ENCODE assay signal across 12 cellular contexts in genomic region chr2:172270278-172271079, GRCh38.
A peak's percentile ranks its signal among the peaks of the same experiment; 100 is the strongest.
DNase-seq lines count a peak whose midpoint lies in the region; ATAC-seq and TF ChIP-seq lines count a peak whose summit lies in the region.
"Had no signal": no experiment of that assay in that cellular context is flagged by ENCODE, and none has a peak within 500 bp of the region (broad histone marks: within the 10 kb centered on the region; RNA-seq: fewer than 3 reads in every experiment).

No MANE protein-coding gene starts in this region.

- H3K4me3 Mint-ChIP-seq in activated CD8-positive, alpha-beta T cell treated with anti-CD3 and anti-CD28 coated beads, Interleukin-2, amount 10 ng/mL, durations not matched to agents 7 days and 5 days, result no peak overlapping the region
- no peak overlapping the region for H3K4me3 Mint-ChIP-seq in neural progenitor cell
- no peak overlapping the region for H3K4me3 Mint-ChIP-seq in T-helper 17 cell

- no peaks in the 10 kb centered on the region for H4K20me1 ChIP-seq in neural progenitor cell (ENCODE audit: low read depth)

- H3K79me2 ChIP-seq in neural progenitor cell (ENCODE audit: low read depth), result no peaks in the 10 kb centered on the region

- H3F3A ChIP-seq in neural progenitor cell (ENCODE audit: low read depth), result no peaks in the 10 kb centered on the region

- H3K36me3 ChIP-seq in KOPT-K1 (ENCODE audit: insufficient read depth, low read length) (no peaks in the 10 kb centered on the region), neural progenitor cell (no peaks in the 10 kb centered on the region)

- TF ChIP-seq CTCF in neural progenitor cell (IDR thresholded peaks at IDR 0.05), result no peak

- CTCF ChIA-PET in activated CD8-positive, alpha-beta T cell treated with anti-CD3 and anti-CD28 coated beads, Interleukin-2, amount 10 ng/mL, durations not matched to agents 7 days and 5 days (lab: Charles Lee), result interaction anchor here (1.0 kb wide), 2 partner anchors 191 to 192 kb away, joined by 3 read pairs; no protein-coding TSS in a partner anchor

- no peak overlapping the region for H3K27ac Mint-ChIP-seq in activated CD8-positive, alpha-beta T cell treated with anti-CD3 and anti-CD28 coated beads, Interleukin-2, amount 10 ng/mL, durations not matched to agents 7 days and 5 days
- H3K27ac Mint-ChIP-seq in neural progenitor cell, result no peak overlapping the region
- no peak overlapping the region for H3K27ac Mint-ChIP-seq in T-helper 17 cell

- peaks cover 3% of the 10 kb centered on the region for H3K36me3 Mint-ChIP-seq in activated CD8-positive, alpha-beta T cell treated with anti-CD3 and anti-CD28 coated beads, Interleukin-2, amount 10 ng/mL, durations not matched to agents 7 days and 5 days (ENCODE audit: low read depth)
- H3K36me3 Mint-ChIP-seq in neural progenitor cell, result no peaks in the 10 kb centered on the region
- H3K36me3 Mint-ChIP-seq in T-helper 17 cell (ENCODE audit: low read depth), result no peaks in the 10 kb centered on the region

- H3K9ac ChIP-seq in neural progenitor cell, result no peak overlapping the region

- H3K9me3 ChIP-seq in KOPT-K1 (ENCODE audit: insufficient read depth, low read length, poor library complexity, severe bottlenecking) (peaks cover 5% of the 10 kb centered on the region), neural progenitor cell (ENCODE audit: low read depth) (no peaks in the 10 kb centered on the region), T-helper 17 cell (ENCODE audit: control insufficient read depth, low read length, poor library complexity, severe bottlenecking) (no peaks in the 10 kb centered on the region)

- H3K9me3 Mint-ChIP-seq in activated CD8-positive, alpha-beta T cell treated with anti-CD3 and anti-CD28 coated beads, Interleukin-2, amount 10 ng/mL, durations not matched to agents 7 days and 5 days (ENCODE audit: insufficient read depth), result no peaks in the 10 kb centered on the region
- H3K9me3 Mint-ChIP-seq in neural progenitor cell, result peaks cover 23% of the 10 kb centered on the region

- ATAC-seq in activated CD8-positive, alpha-beta T cell treated with anti-CD3 and anti-CD28 coated beads, Interleukin-2, amount 10 ng/mL, durations not matched to agents 7 days and 5 days, result no peak
- no peak for ATAC-seq in T-helper 17 cell
- no peak for ATAC-seq in GM19035 (IDR thresholded peaks at IDR 0.05; ENCODE audit: unreplicated experiment)
- no peak for ATAC-seq in HG03196 (IDR thresholded peaks at IDR 0.05; ENCODE audit: unreplicated experiment)

- DNase-seq in NCI-H345 (lab: John Stamatoyannopoulos, UW) (peak; percentile 70), NCI-H345 treated with DMSO at 0.1 percent for 48 hours (lab: John Stamatoyannopoulos, UW; ENCODE audit: unreplicated experiment) (no peak), neural progenitor cell (ENCODE audit: low spot score) (peak; percentile 52), T-helper 17 cell (no peak)
- peak; percentile 64 for DNase-seq in activated CD8-positive, alpha-beta T cell treated with anti-CD3 and anti-CD28 coated beads, Interleukin-2, amount 10 ng/mL, durations not matched to agents 7 days and 5 days
- DNase-seq: hypothalamus, NCI-H2081, SHP77 treated with DMSO at 0.1 percent for 48 hours, small intestine had no signal

- peaks cover 24% of the 10 kb centered on the region for H3K4me1 Mint-ChIP-seq in activated CD8-positive, alpha-beta T cell treated with anti-CD3 and anti-CD28 coated beads, Interleukin-2, amount 10 ng/mL, durations not matched to agents 7 days and 5 days (ENCODE audit: low read depth)
- H3K4me1 Mint-ChIP-seq in neural progenitor cell (peaks cover 18% of the 10 kb centered on the region), T-helper 17 cell (peaks cover 7% of the 10 kb centered on the region)

- peak overlapping the region; percentile 95 for H2AFZ ChIP-seq in neural progenitor cell (replicated peaks)

- peak overlapping the region; percentile 32 for H3K27ac ChIP-seq in KOPT-K1 (ENCODE audit: low read depth, low read length, poor library complexity, severe bottlenecking)
- no peak overlapping the region for H3K27ac ChIP-seq in neural progenitor cell

- H3K4me3 ChIP-seq in neural progenitor cell, result no peak overlapping the region

- H3K4me1 ChIP-seq in neural progenitor cell, result peaks cover 27% of the 10 kb centered on the region

- peaks cover 23% of the 10 kb centered on the region for H3K27me3 Mint-ChIP-seq in activated CD8-positive, alpha-beta T cell treated with anti-CD3 and anti-CD28 coated beads, Interleukin-2, amount 10 ng/mL, durations not matched to agents 7 days and 5 days (ENCODE audit: low read depth)
- H3K27me3 Mint-ChIP-seq in neural progenitor cell (ENCODE audit: insufficient read depth, low read depth), result peaks cover 3% of the 10 kb centered on the region
- peaks cover 8% of the 10 kb centered on the region for H3K27me3 Mint-ChIP-seq in T-helper 17 cell

- no peaks in the 10 kb centered on the region for H3K27me3 ChIP-seq in neural progenitor cell

- POLR2A ChIA-PET in activated CD8-positive, alpha-beta T cell treated with anti-CD3 and anti-CD28 coated beads, Interleukin-2, amount 10 ng/mL, durations not matched to agents 7 days and 5 days (lab: Charles Lee), result no interaction called here

- H3K4me2 ChIP-seq in neural progenitor cell, result peak overlapping the region; percentile 53

Comparison
In these comparisons a context has a peak if more than half of its experiments do, and no peak if none do; other contexts are left out.
1. DNase-seq: peak in NCI-H345 (single experiment), activated CD8-positive, alpha-beta T cell treated with anti-CD3 and anti-CD28 coated beads, Interleukin-2, amount 10 ng/mL, durations not matched to agents 7 days and 5 days (single experiment) and neural progenitor cell (single experiment); none in NCI-H345 treated with DMSO at 0.1 percent for 48 hours (single experiment) and T-helper 17 cell (0 of 3).